Comparison of ENCODE assay signal across 34 cellular contexts in the genomic region with DNA sequence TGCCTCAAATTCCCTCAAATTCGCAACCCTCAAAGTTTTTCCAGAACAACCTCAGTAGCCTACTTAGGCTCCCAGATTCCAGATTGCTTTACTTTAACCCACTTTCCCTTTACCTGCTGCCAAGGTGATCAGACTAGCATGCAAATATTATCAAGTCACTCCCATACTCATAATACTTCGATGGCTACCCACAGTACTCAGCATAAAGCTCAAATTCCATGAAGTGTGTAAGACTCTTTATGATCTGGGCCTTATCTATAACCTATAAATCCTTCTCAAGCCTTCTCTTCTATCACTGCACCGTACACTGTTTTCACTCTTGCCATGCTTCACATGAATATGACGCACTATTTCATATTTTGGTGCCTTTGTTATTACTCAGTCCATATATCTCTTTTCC.
"Had no signal": no experiment of that assay in that cellular context is flagged by ENCODE, and none has a peak within 500 bp of the region (broad histone marks: within the 10 kb centered on the region; RNA-seq: fewer than 3 reads in every experiment).

No MANE protein-coding gene starts in this region.

- H3K27ac ChIP-seq: PC-9, RWPE1, VCaP had no signal

- H3K27me3 Mint-ChIP-seq: activated B cell treated with CpG ODN at 0.5 μM for 24 hours, brain had no signal

- H3K4me3 Mint-ChIP-seq: activated B cell treated with CpG ODN at 0.5 μM for 24 hours; activated CD4-positive, alpha-beta memory T cell treated with anti-CD3 and anti-CD28 coated beads for 36 hours; activated T-cell treated with anti-CD3 and anti-CD28 coated beads, Interleukin-2, amount 50 U/mL, for 4 hours; activated T-helper 1 cell treated with anti-CD3 and anti-CD28 coated beads, Interleukin-12 subunit alpha, Interleukin-12 subunit beta, Interleukin-2, Interleukin-4 antibody, amounts not matched to agents 30 ng/mL and 10 ng/mL and 1 ng/mL, durations not matched to agents 14 hours and 24 hours and 36 hours; brain had no signal

- H3K9me3 ChIP-seq: adrenal gland had no signal

- H3K27me3 ChIP-seq: adrenal gland, MG63 had no signal

- H3K4me3 ChIP-seq: adrenal gland, MG63, PC-9 had no signal

- H3K36me3 Mint-ChIP-seq: activated CD4-positive, alpha-beta memory T cell treated with anti-CD3 and anti-CD28 coated beads for 36 hours; brain had no signal

- H3K36me3 ChIP-seq: adrenal gland, MG63 had no signal

- H3K27ac Mint-ChIP-seq: activated B cell treated with CpG ODN at 0.5 μM for 24 hours; activated CD4-positive, alpha-beta memory T cell treated with anti-CD3 and anti-CD28 coated beads for 36 hours; activated T-helper 1 cell treated with anti-CD3 and anti-CD28 coated beads, Interleukin-12 subunit alpha, Interleukin-12 subunit beta, Interleukin-2, Interleukin-4 antibody, amounts not matched to agents 30 ng/mL and 10 ng/mL and 1 ng/mL, durations not matched to agents 14 hours and 24 hours and 36 hours had no signal

- H3K9me3 Mint-ChIP-seq: activated B cell treated with CpG ODN at 0.5 μM for 24 hours; activated CD4-positive, alpha-beta memory T cell treated with anti-CD3 and anti-CD28 coated beads for 36 hours; activated T-cell treated with anti-CD3 and anti-CD28 coated beads, Interleukin-2, amount 50 U/mL, for 4 hours had no signal

- ATAC-seq: activated T-cell treated with anti-CD3 and anti-CD28 coated beads, Interleukin-2, amount 50 U/mL, for 4 hours; Right ventricle myocardium inferior had no signal

- DNase-seq: activated B cell treated with CpG ODN at 0.5 μM for 24 hours; activated CD4-positive, alpha-beta memory T cell treated with anti-CD3 and anti-CD28 coated beads for 36 hours; activated CD4-positive, alpha-beta T cell treated with anti-CD3 and anti-CD28 coated beads for 4 hours; activated CD4-positive, alpha-beta T cell treated with anti-CD3 and anti-CD28 coated beads, Interleukin-2, amount 50 U/mL, for 1 hour; activated CD4-positive, CD25-positive, alpha-beta regulatory T cell treated with anti-CD3 and anti-CD28 coated beads, Interleukin-2, amount 50 U/mL, for 72 hours; activated CD8-positive, alpha-beta memory T cell treated with anti-CD3 and anti-CD28 coated beads, Interleukin-2, amount 50 U/mL, for 4 hours; activated effector memory CD4-positive, alpha-beta T cell treated with Interleukin-2 at 50 U/mL for 16 hours; activated naive CD4-positive, alpha-beta T cell treated with anti-CD3 and anti-CD28 coated beads, Interleukin-2, amount 50 U/mL, for 16 hours; activated T-cell treated with anti-CD3 and anti-CD28 coated beads for 4 hours; activated T-cell treated with anti-CD3 and anti-CD28 coated beads, Interleukin-2, amount 50 U/mL, for 4 hours; adrenal gland; caudate nucleus; cerebellar nuclear complex; Kasumi-1; KG1; MG63; NCI-H1048; NCI-H1436 treated with DMSO at 0.1 percent for 48 hours; NCI-H1694 treated with DMSO at 0.1 percent for 48 hours; NCI-H2029; NCI-H345; NCI-H524 treated with DMSO at 0.1 percent for 48 hours; NCI-H748 treated with DMSO at 0.1 percent for 48 hours; NK-92 treated with Interleukin-12 subunit alpha and Interleukin-12 subunit beta, amount 100 ng/mL, for 24 hours; PC-9; SW 1271; T-helper 1 cell; T-helper 2 cell; T-helper 9 cell had no signal
